In the genomic region with DNA sequence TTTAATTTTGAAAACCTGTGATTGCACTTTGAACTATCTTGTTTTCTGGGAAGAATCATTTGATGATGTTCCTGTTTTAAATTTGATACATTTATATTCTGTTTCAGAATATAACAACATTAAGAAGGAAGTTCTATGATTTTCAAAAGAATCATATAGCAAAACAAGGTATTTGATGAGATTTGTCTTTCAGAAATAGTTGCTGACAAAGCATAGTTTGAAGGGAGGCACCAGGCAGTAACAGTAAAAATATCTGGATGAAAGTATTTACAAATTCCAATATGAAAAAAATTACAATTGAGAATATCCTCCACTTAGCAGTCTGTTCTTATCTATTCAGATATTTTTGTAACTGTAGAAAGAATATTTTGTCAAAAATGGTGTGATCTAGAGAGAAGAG, we compare ENCODE assay signal across 8 cellular contexts.
"Had no signal": no experiment of that assay in that cellular context is flagged by ENCODE, and none has a peak within 500 bp of the region (broad histone marks: within the 10 kb centered on the region; RNA-seq: fewer than 3 reads in every experiment).

No MANE protein-coding gene starts in this region.

- H2AFZ ChIP-seq: GM23338 had no signal

- DNase-seq: H9, HCEC 1CT, Karpas-422, KBM-7 had no signal

- H3K9ac ChIP-seq: KMS-11 had no signal

- H3K4me3 ChIP-seq: GM23338 had no signal

- FAIRE-seq: H54, HTR-8/SVneo had no signal

- H3K27ac ChIP-seq: KMS-11 had no signal

- H3K4me2 ChIP-seq: GM23338, KMS-11 had no signal

- ATAC-seq: GM23338 had no signal
